ENCODE assay signal across 28 cellular contexts in the genomic region with DNA sequence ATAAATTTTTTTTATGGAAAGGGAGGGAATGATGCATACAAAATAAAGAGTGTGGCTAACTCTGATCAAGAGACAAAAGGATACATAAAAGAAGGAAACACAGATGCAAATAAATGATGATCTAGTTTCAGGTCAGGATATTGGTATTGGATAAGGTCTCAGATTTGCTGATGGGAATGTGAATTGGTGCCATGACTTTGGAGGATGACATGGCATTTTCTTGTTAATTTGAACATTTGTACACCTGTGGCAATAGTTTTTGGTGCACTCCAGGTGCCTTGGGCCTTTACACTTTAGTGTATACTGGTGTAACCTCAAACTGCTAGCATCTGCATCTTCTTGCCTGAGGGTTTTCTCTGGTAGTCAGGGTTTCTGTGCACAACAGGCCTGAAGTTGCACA.
"Had no signal": no experiment of that assay in that cellular context is flagged by ENCODE, and none has a peak within 500 bp of the region (broad histone marks: within the 10 kb centered on the region; RNA-seq: fewer than 3 reads in every experiment).

No MANE protein-coding gene starts in this region.

- H3K4me1 ChIP-seq: esophagus squamous epithelium, gastrocnemius medialis, heart right ventricle, left lung, lower lobe of right lung had no signal

- FAIRE-seq: colon, endometrium, islet of Langerhans, keratinocyte had no signal

- H3K36me3 ChIP-seq: esophagus squamous epithelium, gastrocnemius medialis, heart right ventricle, left lung, lower lobe of right lung had no signal

- DNase-seq: dermis blood vessel endothelial cell; dorsolateral prefrontal cortex; effector CD8-positive, alpha-beta T cell; effector memory CD8-positive, alpha-beta T cell; endodermal cell; erythroblast; esophagus squamous epithelium; foreskin fibroblast; foreskin melanocyte; gastrocnemius medialis; glutamatergic neuron; head of caudate nucleus; heart right ventricle; hippocampal formation; left cardiac atrium; left lung; left ventricle myocardium superior; lower lobe of right lung; mesenchymal stem cell; mucosa of descending colon; naive B cell had no signal

- H3K27me3 ChIP-seq: esophagus squamous epithelium, gastrocnemius medialis had no signal

- H3K27ac ChIP-seq: coronary artery, dorsolateral prefrontal cortex, epithelial cell of prostate, esophagus squamous epithelium, gastrocnemius medialis, heart right ventricle, left lung, lower lobe of right lung had no signal

- ATAC-seq: effector memory CD8-positive, alpha-beta T cell; esophagus mucosa; gastrocnemius medialis; heart right ventricle; left cardiac atrium; left lung; left ventricle myocardium superior; lower lobe of right lung; mucosa of descending colon had no signal

- H3K4me3 ChIP-seq: coronary artery, dorsolateral prefrontal cortex, esophagus squamous epithelium, gastrocnemius medialis, heart right ventricle, left lung, lower lobe of right lung, mucosa of descending colon had no signal

- H3K9me3 ChIP-seq: gastrocnemius medialis, mucosa of descending colon had no signal
